Comparison of ENCODE assay signal across 25 cellular contexts in the genomic region with DNA sequence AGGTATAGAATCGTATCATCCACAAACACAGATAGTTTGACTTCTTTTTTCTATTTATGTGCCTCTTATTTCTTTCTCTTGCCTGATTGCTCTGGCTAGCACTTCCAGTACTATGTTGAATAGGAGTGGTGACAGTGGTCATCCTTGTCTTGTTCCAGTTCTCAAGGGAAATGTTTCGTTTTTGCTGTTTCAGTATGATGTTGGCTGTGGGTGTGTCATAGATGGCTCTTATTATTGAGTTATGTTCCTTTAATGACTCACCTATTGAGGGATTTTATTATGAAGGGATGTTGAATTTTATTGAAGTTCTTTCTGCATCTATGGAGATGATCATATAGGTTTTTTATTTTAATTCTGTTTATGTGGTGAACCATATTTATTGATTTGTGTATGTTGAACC.
DNase-seq lines count a peak whose midpoint lies in the region; ATAC-seq, FAIRE-seq and TF ChIP-seq lines count a peak whose summit lies in the region.
"Had no signal": no experiment of that assay in that cellular context is flagged by ENCODE, and none has a peak within 500 bp of the region (broad histone marks: within the 10 kb centered on the region; RNA-seq: fewer than 3 reads in every experiment).

No MANE protein-coding gene starts in this region.

- no peak for DNase-seq in activated T-cell treated with anti-CD3 and anti-CD28 coated beads, Interleukin-2, amount 50 U/mL, for 4 hours
- DNase-seq in activated T-cell treated with anti-CD3 and anti-CD28 coated beads for 4 hours (no peak), HT1080 (ENCODE audit: low read depth) (peak; percentile 19), bronchial epithelial cell (ENCODE audit: low read depth) (peak; percentile 47), neural progenitor cell (ENCODE audit: low spot score) (no peak), NCI-H524 treated with DMSO at 0.1 percent for 48 hours (lab: John Stamatoyannopoulos, UW) (no peak), WTC11 (ENCODE audit: low spot score) (no peak)
- DNase-seq: 8988T; ACHN; BE2C; CD8-positive, alpha-beta memory T cell; DMS 273 treated with DMSO at 0.1 percent for 48 hours; DND-41; Kasumi-1; NCI-H1105; NCI-H1436 treated with DMSO at 0.1 percent for 48 hours; NCI-H187 treated with DMSO at 0.1 percent for 48 hours; NCI-H524; SHP77 treated with DMSO at 0.1 percent for 48 hours had no signal

- no peak overlapping the region for H2AFZ ChIP-seq in neural progenitor cell (replicated peaks)

- H3K27me3 Mint-ChIP-seq in activated T-cell treated with anti-CD3 and anti-CD28 coated beads, Interleukin-2, amount 50 U/mL, for 4 hours (ENCODE audit: low read depth), result no peaks in the 10 kb centered on the region
- H3K27me3 Mint-ChIP-seq in neural progenitor cell (ENCODE audit: insufficient read depth, low read depth) (peaks cover 2% of the 10 kb centered on the region), WTC11 (ENCODE audit: low read depth) (no peaks in the 10 kb centered on the region)
- H3K27me3 Mint-ChIP-seq: CD8-positive, alpha-beta memory T cell had no signal

- no peak overlapping the region for H3K9ac ChIP-seq in neural progenitor cell

- H3K36me3 ChIP-seq in bronchial epithelial cell (ENCODE audit: control insufficient read depth, insufficient read depth, low read length) (no peaks in the 10 kb centered on the region), neural progenitor cell (no peaks in the 10 kb centered on the region)
- H3K36me3 ChIP-seq: BE2C had no signal

- CTCF ChIA-PET in WTC11 (lab: Charles Lee), result no interaction called here

- no peaks in the 10 kb centered on the region for H4K20me1 ChIP-seq in neural progenitor cell (ENCODE audit: low read depth)

- TF ChIP-seq CTCF in bronchial epithelial cell (IDR thresholded peaks at IDR 0.05; ENCODE audit: insufficient read depth, low read length, severe bottlenecking) (no peak), neural progenitor cell (IDR thresholded peaks at IDR 0.05) (no peak), WTC11 (IDR thresholded peaks at IDR 0.05) (no peak)

- ATAC-seq in activated T-cell treated with anti-CD3 and anti-CD28 coated beads, Interleukin-2, amount 50 U/mL, for 4 hours, result peak; percentile 43 to 50
- no peak for ATAC-seq in GM18909 (IDR thresholded peaks at IDR 0.05; ENCODE audit: poor library complexity, unreplicated experiment)
- ATAC-seq in WTC11, result no peak
- ATAC-seq: K562 had no signal

- peaks cover 5% of the 10 kb centered on the region for H3K4me1 Mint-ChIP-seq in activated T-cell treated with anti-CD3 and anti-CD28 coated beads, Interleukin-2, amount 50 U/mL, for 4 hours (ENCODE audit: low read depth)
- peaks cover 39% of the 10 kb centered on the region for H3K4me1 Mint-ChIP-seq in neural progenitor cell
- peaks cover 11% of the 10 kb centered on the region for H3K4me1 Mint-ChIP-seq in WTC11

- H3K4me2 ChIP-seq in neural progenitor cell, result no peak overlapping the region

- no peak overlapping the region for H3K4me3 Mint-ChIP-seq in activated T-cell treated with anti-CD3 and anti-CD28 coated beads, Interleukin-2, amount 50 U/mL, for 4 hours
- H3K4me3 Mint-ChIP-seq in neural progenitor cell, result no peak overlapping the region
- H3K4me3 Mint-ChIP-seq in WTC11, result no peak overlapping the region
- H3K4me3 Mint-ChIP-seq: CD14-positive monocyte; CD8-positive, alpha-beta memory T cell had no signal

- H3K4me3 ChIP-seq in bronchial epithelial cell (ENCODE audit: low read depth, low read length), result no peak overlapping the region
- H3K4me3 ChIP-seq in neural progenitor cell, result no peak overlapping the region
- H3K4me3 ChIP-seq: K562 had no signal

- peaks cover 28% of the 10 kb centered on the region for H3K4me1 ChIP-seq in neural progenitor cell
- H3K4me1 ChIP-seq: BE2C had no signal

- POLR2A ChIA-PET in WTC11 (lab: Charles Lee), result no interaction called here

- H3K9me3 Mint-ChIP-seq in activated T-cell treated with anti-CD3 and anti-CD28 coated beads, Interleukin-2, amount 50 U/mL, for 4 hours, result peaks cover 12% of the 10 kb centered on the region
- H3K9me3 Mint-ChIP-seq in neural progenitor cell (peaks cover 18% of the 10 kb centered on the region), WTC11 (peaks cover 17% of the 10 kb centered on the region)

- H3K27ac Mint-ChIP-seq in neural progenitor cell (peak overlapping the region; percentile 28), WTC11 (no peak overlapping the region)
- H3K27ac Mint-ChIP-seq: CD14-positive monocyte; CD8-positive, alpha-beta memory T cell had no signal

- H3K27me3 ChIP-seq in bronchial epithelial cell (ENCODE audit: control insufficient read depth, insufficient read depth, low read length) (no peaks in the 10 kb centered on the region), neural progenitor cell (no peaks in the 10 kb centered on the region)
- H3K27me3 ChIP-seq: BE2C had no signal

- no peaks in the 10 kb centered on the region for H3K79me2 ChIP-seq in neural progenitor cell (ENCODE audit: low read depth)

- no peaks in the 10 kb centered on the region for H3F3A ChIP-seq in neural progenitor cell (ENCODE audit: low read depth)

- peaks cover 3% of the 10 kb centered on the region for H3K9me3 ChIP-seq in neural progenitor cell (ENCODE audit: low read depth)
- H3K9me3 ChIP-seq: BE2C had no signal

- H3K36me3 Mint-ChIP-seq in activated T-cell treated with anti-CD3 and anti-CD28 coated beads, Interleukin-2, amount 50 U/mL, for 4 hours (ENCODE audit: insufficient read depth), result no peaks in the 10 kb centered on the region
- H3K36me3 Mint-ChIP-seq in neural progenitor cell (peaks cover 4% of the 10 kb centered on the region), WTC11 (peaks cover 3% of the 10 kb centered on the region)
- H3K36me3 Mint-ChIP-seq: CD14-positive monocyte; CD8-positive, alpha-beta memory T cell had no signal

- no peak for FAIRE-seq in bronchial epithelial cell (lab: Jason Lieb, UNC)
- FAIRE-seq: GM18507, HTR-8/SVneo, K562 had no signal

- no peak overlapping the region for H3K27ac ChIP-seq in neural progenitor cell
- H3K27ac ChIP-seq: RWPE1 had no signal

TF ChIP-seq in WTC11, 78 proteins besides CTCF, POLR2A, EP300 and RAD21 (continues in another document):
- TF ChIP-seq EMX1 (CRISPR knock-in tag; IDR thresholded peaks at IDR 0.05) (no peak), MXD4 (CRISPR knock-in tag; IDR thresholded peaks at IDR 0.05; ENCODE audit: borderline replicate concordance) (no peak), ZNF219 (CRISPR knock-in tag; IDR thresholded peaks at IDR 0.05; ENCODE audit: borderline replicate concordance) (no peak), TEAD4 (CRISPR knock-in tag; IDR thresholded peaks at IDR 0.05) (no peak)
- TF ChIP-seq, protein P1, sequence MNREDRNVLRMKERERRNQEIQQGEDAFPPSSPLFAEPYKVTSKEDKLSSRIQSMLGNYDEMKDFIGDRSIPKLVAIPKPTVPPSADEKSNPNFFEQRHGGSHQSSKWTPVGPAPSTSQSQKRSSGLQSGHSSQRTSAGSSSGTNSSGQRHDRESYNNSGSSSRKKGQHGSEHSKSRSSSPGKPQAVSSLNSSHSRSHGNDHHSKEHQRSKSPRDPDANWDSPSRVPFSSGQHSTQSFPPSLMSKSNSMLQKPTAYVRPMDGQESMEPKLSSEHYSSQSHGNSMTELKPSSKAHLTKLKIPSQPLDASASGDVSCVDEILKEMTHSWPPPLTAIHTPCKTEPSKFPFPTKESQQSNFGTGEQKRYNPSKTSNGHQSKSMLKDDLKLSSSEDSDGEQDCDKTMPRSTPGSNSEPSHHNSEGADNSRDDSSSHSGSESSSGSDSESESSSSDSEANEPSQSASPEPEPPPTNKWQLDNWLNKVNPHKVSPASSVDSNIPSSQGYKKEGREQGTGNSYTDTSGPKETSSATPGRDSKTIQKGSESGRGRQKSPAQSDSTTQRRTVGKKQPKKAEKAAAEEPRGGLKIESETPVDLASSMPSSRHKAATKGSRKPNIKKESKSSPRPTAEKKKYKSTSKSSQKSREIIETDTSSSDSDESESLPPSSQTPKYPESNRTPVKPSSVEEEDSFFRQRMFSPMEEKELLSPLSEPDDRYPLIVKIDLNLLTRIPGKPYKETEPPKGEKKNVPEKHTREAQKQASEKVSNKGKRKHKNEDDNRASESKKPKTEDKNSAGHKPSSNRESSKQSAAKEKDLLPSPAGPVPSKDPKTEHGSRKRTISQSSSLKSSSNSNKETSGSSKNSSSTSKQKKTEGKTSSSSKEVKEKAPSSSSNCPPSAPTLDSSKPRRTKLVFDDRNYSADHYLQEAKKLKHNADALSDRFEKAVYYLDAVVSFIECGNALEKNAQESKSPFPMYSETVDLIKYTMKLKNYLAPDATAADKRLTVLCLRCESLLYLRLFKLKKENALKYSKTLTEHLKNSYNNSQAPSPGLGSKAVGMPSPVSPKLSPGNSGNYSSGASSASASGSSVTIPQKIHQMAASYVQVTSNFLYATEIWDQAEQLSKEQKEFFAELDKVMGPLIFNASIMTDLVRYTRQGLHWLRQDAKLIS (CRISPR knock-in tag; IDR thresholded peaks at IDR 0.05; ENCODE audit: borderline replicate concordance), result no peak
- TF ChIP-seq, protein P2, sequence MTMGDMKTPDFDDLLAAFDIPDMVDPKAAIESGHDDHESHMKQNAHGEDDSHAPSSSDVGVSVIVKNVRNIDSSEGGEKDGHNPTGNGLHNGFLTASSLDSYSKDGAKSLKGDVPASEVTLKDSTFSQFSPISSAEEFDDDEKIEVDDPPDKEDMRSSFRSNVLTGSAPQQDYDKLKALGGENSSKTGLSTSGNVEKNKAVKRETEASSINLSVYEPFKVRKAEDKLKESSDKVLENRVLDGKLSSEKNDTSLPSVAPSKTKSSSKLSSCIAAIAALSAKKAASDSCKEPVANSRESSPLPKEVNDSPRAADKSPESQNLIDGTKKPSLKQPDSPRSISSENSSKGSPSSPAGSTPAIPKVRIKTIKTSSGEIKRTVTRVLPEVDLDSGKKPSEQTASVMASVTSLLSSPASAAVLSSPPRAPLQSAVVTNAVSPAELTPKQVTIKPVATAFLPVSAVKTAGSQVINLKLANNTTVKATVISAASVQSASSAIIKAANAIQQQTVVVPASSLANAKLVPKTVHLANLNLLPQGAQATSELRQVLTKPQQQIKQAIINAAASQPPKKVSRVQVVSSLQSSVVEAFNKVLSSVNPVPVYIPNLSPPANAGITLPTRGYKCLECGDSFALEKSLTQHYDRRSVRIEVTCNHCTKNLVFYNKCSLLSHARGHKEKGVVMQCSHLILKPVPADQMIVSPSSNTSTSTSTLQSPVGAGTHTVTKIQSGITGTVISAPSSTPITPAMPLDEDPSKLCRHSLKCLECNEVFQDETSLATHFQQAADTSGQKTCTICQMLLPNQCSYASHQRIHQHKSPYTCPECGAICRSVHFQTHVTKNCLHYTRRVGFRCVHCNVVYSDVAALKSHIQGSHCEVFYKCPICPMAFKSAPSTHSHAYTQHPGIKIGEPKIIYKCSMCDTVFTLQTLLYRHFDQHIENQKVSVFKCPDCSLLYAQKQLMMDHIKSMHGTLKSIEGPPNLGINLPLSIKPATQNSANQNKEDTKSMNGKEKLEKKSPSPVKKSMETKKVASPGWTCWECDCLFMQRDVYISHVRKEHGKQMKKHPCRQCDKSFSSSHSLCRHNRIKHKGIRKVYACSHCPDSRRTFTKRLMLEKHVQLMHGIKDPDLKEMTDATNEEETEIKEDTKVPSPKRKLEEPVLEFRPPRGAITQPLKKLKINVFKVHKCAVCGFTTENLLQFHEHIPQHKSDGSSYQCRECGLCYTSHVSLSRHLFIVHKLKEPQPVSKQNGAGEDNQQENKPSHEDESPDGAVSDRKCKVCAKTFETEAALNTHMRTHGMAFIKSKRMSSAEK (CRISPR knock-in tag; IDR thresholded peaks at IDR 0.05; ENCODE audit: borderline replicate concordance), result no peak

Comparison
In these comparisons a context has a peak if more than half of its experiments do, and no peak if none do; other contexts are left out.
1. ATAC-seq: peak in activated T-cell treated with anti-CD3 and anti-CD28 coated beads, Interleukin-2, amount 50 U/mL, for 4 hours (2 of 2); none in GM18909 (single experiment) and WTC11 (single experiment).
2. DNase-seq: peak in HT1080 (single experiment) and bronchial epithelial cell (single experiment); none in activated T-cell treated with anti-CD3 and anti-CD28 coated beads, Interleukin-2, amount 50 U/mL, for 4 hours (single experiment), activated T-cell treated with anti-CD3 and anti-CD28 coated beads for 4 hours (single experiment), neural progenitor cell (single experiment), NCI-H524 treated with DMSO at 0.1 percent for 48 hours (single experiment) and WTC11 (single experiment).